ENCODE assay signal across 14 cellular contexts in the genomic region with DNA sequence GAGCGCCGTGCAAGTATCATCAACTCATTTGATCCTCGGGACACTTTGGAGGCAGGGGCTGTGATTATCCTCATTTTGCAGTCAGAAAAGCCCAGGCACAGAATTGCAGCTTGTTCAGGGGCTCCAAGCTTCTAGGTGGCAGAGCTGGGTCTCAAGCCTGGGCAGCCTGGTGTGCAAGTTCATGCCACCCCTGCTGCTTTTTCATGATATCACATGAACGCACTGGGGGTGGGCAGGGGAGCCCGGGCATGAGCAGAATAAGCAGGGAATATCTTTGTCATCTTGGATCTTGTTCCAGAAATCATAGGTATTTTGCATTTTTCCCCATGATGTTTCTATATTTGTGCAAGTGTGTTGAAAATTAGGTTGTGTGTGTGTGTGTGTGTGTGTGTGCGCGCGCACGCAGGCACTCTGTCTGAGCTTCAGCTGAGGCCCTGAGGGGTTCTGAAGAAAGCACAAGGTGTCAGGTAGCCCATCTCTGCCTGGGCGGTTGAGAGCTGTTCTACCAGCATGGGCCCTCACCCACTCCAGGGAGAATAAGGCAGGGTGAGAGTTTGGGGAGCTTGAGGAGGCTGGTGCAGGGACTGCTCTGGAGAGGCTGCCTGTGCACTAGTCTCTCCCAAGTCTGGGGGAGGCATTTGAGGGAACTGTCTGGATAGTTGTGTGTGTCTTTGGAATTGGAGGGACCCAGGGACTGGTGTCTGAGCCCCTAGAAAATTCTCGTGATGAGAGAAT. TPM values are rescaled to one million over a fixed set of nuclear protein-coding genes. Genes with fewer than 3 reads are reported as not detected.
DNase-seq lines count a peak whose midpoint lies in the region; ATAC-seq and TF ChIP-seq lines count a peak whose summit lies in the region.
"Had no signal": no experiment of that assay in that cellular context is flagged by ENCODE, and none has a peak within 500 bp of the region (broad histone marks: within the 10 kb centered on the region; RNA-seq: fewer than 3 reads in every experiment).

No MANE protein-coding gene starts in this region.

- CTCF ChIA-PET in PC-3 (lab: Charles Lee), result no interaction called here

- intact Hi-C loops in PC-3 (cut with micrococcal nuclease), result no loop called here

- peaks cover 11% of the 10 kb centered on the region; the same call in 1 of the 2 replicates for H3K4me1 ChIP-seq in PC-3 (ENCODE audit: insufficient read depth, low read length)

- TF ChIP-seq RAD21 in neural cell (conservative IDR thresholded peaks at IDR 0.05), result no peak

- H3K36me3 ChIP-seq in neural cell (ENCODE audit: insufficient read depth, low read length) (no peaks in the 10 kb centered on the region), PC-3 (ENCODE audit: low read depth, low read length) (no peaks in the 10 kb centered on the region)

- H3K79me2 ChIP-seq in neural cell (replicated peaks; ENCODE audit: insufficient read depth, low read length) (no peaks in the 10 kb centered on the region), PC-3 (ENCODE audit: low read length) (no peaks in the 10 kb centered on the region)

- peaks cover 9% of the 10 kb centered on the region for H3K36me3 Mint-ChIP-seq in brain

- H3K9ac ChIP-seq in neural cell (ENCODE audit: low read length) (no peak overlapping the region), PC-3 (ENCODE audit: low read length) (no peak overlapping the region)
- H3K9ac ChIP-seq: GM23248 had no signal

- peaks cover 12% of the 10 kb centered on the region for H3K9me3 ChIP-seq in neural cell (ENCODE audit: low read length)
- peaks cover 5% of the 10 kb centered on the region; the same call in 1 of the 2 replicates for H3K9me3 ChIP-seq in PC-3 (ENCODE audit: low read length)

- no peak overlapping the region for H3K4me2 ChIP-seq in neural cell (ENCODE audit: low read length)
- H3K4me2 ChIP-seq in PC-3 (ENCODE audit: low read length), result no peak overlapping the region

- ATAC-seq in PC-3, result no peak
- ATAC-seq: CD8-positive, alpha-beta T cell; GM12878 had no signal

- H2AFZ ChIP-seq in neural cell (ENCODE audit: low read depth, low read length) (no peak overlapping the region), PC-3 (ENCODE audit: low read length) (no peak overlapping the region)
- H2AFZ ChIP-seq: GM23248 had no signal

- POLR2A ChIA-PET in PC-3 (lab: Charles Lee; ENCODE audit: unreplicated experiment), result no interaction called here

- no peaks in the 10 kb centered on the region for H3K27me3 ChIP-seq in neural cell (ENCODE audit: insufficient read depth, low read depth, low read length)
- H3K27me3 ChIP-seq in PC-3 (ENCODE audit: low read length), result no peaks in the 10 kb centered on the region

- H3F3A ChIP-seq in neural cell (ENCODE audit: insufficient read depth, low read length, poor library complexity, severe bottlenecking) (no peaks in the 10 kb centered on the region), PC-3 (ENCODE audit: low read length, unreplicated experiment) (no peaks in the 10 kb centered on the region)

- H3K4me1 Mint-ChIP-seq in brain, result peaks cover 48% of the 10 kb centered on the region
- H3K4me1 Mint-ChIP-seq: B cell had no signal

- H3K4me3 Mint-ChIP-seq in brain, result peak overlapping the region in 2 of 5 experiments; percentile 1 to 7
- H3K4me3 Mint-ChIP-seq: B cell; CD8-positive, alpha-beta T cell had no signal

- H3K9me3 Mint-ChIP-seq in brain, result peaks cover 20 to 30% (median 27%) of the 10 kb centered on the region in 5 experiments

- BruUV-seq in PC-3 (replicated peaks; lab: Mats Ljungman, UMichigan), result no TSS peak

- TF ChIP-seq CTCF in brain (conservative IDR thresholded peaks at IDR 0.05) (no peak), neural cell (IDR thresholded peaks at IDR 0.05; ENCODE audit: poor library complexity, severe bottlenecking) (no peak), PC-3 (conservative IDR thresholded peaks at IDR 0.05; ENCODE audit: low read depth, low read length) (no peak)

- H4K20me1 ChIP-seq in neural cell (ENCODE audit: insufficient read depth) (no peaks in the 10 kb centered on the region), PC-3 (ENCODE audit: low read length) (no peaks in the 10 kb centered on the region)

- DNase-seq in NCI-H82 (lab: John Stamatoyannopoulos, UW) (peak; percentile 13), NCI-H82 treated with DMSO at 0.1 percent for 48 hours (lab: John Stamatoyannopoulos, UW; ENCODE audit: unreplicated experiment) (no peak), NCI-H1694 (lab: John Stamatoyannopoulos, UW) (no peak), PC-3 (no peak), NCI-H510A treated with DMSO at 0.1 percent for 48 hours (lab: John Stamatoyannopoulos, UW) (no peak)
- DNase-seq: C1 segment of cervical spinal cord; CD8-positive, alpha-beta T cell; COR-L47; DMS53; GM23248 had no signal

- H3K4me3 ChIP-seq in neural cell (ENCODE audit: low read length), result no peak overlapping the region
- no peak overlapping the region for H3K4me3 ChIP-seq in PC-3 (ENCODE audit: low read length)
- H3K4me3 ChIP-seq: GM12878, GM23248 had no signal

- no peak overlapping the region for H3K27ac ChIP-seq in neural cell (ENCODE audit: low read length)
- no peak overlapping the region for H3K27ac ChIP-seq in PC-3 (ENCODE audit: low read length)
- H3K27ac ChIP-seq: GM23248 had no signal

- peak overlapping the region in 3 of 5 experiments; percentile 66 to 72 (median 69) for H3K27ac Mint-ChIP-seq in brain
- H3K27ac Mint-ChIP-seq: B cell; CD8-positive, alpha-beta T cell had no signal

- no peak for TF ChIP-seq EP300 in neural cell (conservative IDR thresholded peaks at IDR 0.05; ENCODE audit: poor library complexity, severe bottlenecking)

- H3K9me2 ChIP-seq in neural cell (ENCODE audit: insufficient read depth, low read length) (no peaks in the 10 kb centered on the region), PC-3 (replicated peaks; ENCODE audit: low read length) (no peaks in the 10 kb centered on the region)

- H3K27me3 Mint-ChIP-seq in brain, result peaks cover 14% of the 10 kb centered on the region

TF ChIP-seq in neural cell, 6 proteins besides CTCF, POLR2A, EP300 and RAD21:
- TF ChIP-seq MXI1 (conservative IDR thresholded peaks at IDR 0.05; ENCODE audit: poor library complexity, severe bottlenecking) (no peak), TAF1 (IDR thresholded peaks at IDR 0.05; ENCODE audit: low read depth) (no peak), SMC3 (conservative IDR thresholded peaks at IDR 0.05; ENCODE audit: poor library complexity) (no peak), POLR2AphosphoS5 (IDR thresholded peaks at IDR 0.05) (peak; percentile 20), EZH2 (IDR thresholded peaks at IDR 0.05; ENCODE audit: borderline replicate concordance, insufficient read depth, low read length, poor library complexity, severe bottlenecking) (no peak)

RNA-seq across cellular contexts. Expression of a gene that starts 25.1 kb away (rescaled TPM):
- polyA plus RNA-seq in brain (ENCODE audit: insufficient read depth, low read depth, low replicate concordance), result 113 TPM
- 109 and 124 TPM in 2 replicates for polyA plus RNA-seq in neural cell
- 103 and 107 TPM in 2 replicates for polyA minus RNA-seq in neural cell
- 350 and 351 TPM in 2 replicates for total RNA-seq in PC-3 (2014; rRNA removed)
